In genomic region chr2:130391058-130391871, GRCh38 we compare ENCODE assay signal across 8 cellular contexts. TPM values are rescaled to one million over a fixed set of nuclear protein-coding genes. Genes with fewer than 3 reads are reported as not detected.
A peak's percentile ranks its signal among the peaks of the same experiment; 100 is the strongest.
DNase-seq lines count a peak whose midpoint lies in the region; ATAC-seq and TF ChIP-seq lines count a peak whose summit lies in the region.

No MANE protein-coding gene starts in this region.

- H3K4me2 ChIP-seq in PC-9: peak overlapping the region; percentile 80

- H3K4me3 Mint-ChIP-seq in activated T-helper 17 cell treated with anti-CD3 and anti-CD28 coated beads, Interleukin-2, amount 50 U/mL, for 72 hours: peak overlapping the region; percentile 80
- peak overlapping the region; percentile 80 to 94 (median 88) for H3K4me3 Mint-ChIP-seq in naive thymus-derived CD4-positive, alpha-beta T cell

- H3K4me1 ChIP-seq in HUES48 (ENCODE audit: control insufficient read depth, insufficient read depth, low read length) (no peaks in the 10 kb centered on the region), PC-9 (replicated peaks; ENCODE audit: insufficient read depth) (peaks cover 15% of the 10 kb centered on the region; the same call in 1 of the 2 replicates), subcutaneous abdominal adipose tissue (ENCODE audit: control insufficient read depth in 5 of 5, insufficient read depth in 5 of 5, low read length in 5 of 5) (peaks cover 8 to 51% (median 47%) of the 10 kb centered on the region in 5 donors)
- peaks cover 5 to 8% of the 10 kb centered on the region in 2 donors for H3K4me1 ChIP-seq in naive thymus-derived CD4-positive, alpha-beta T cell (ENCODE audit: control insufficient read depth in 2 of 2, insufficient read depth in 2 of 2, low read length in 2 of 2)

- no TSS peak for BruUV-seq in PC-9 (replicated peaks; lab: Mats Ljungman, UMichigan)

- peaks cover 9% of the 10 kb centered on the region for H3K27me3 ChIP-seq in HUES48 (ENCODE audit: control insufficient read depth, insufficient read depth, low read length)
- H3K27me3 ChIP-seq in PC-9 (ENCODE audit: insufficient read depth, low read depth): no peaks in the 10 kb centered on the region; the same call in 1 of the 2 replicates
- no peaks in the 10 kb centered on the region for H3K27me3 ChIP-seq in naive thymus-derived CD4-positive, alpha-beta T cell (ENCODE audit: control insufficient read depth in 2 of 2, insufficient read depth in 2 of 2, low read length in 2 of 2)
- no peaks in the 10 kb centered on the region for H3K27me3 ChIP-seq in subcutaneous abdominal adipose tissue (ENCODE audit: control insufficient read depth in 5 of 5, insufficient read depth in 4 of 5, low read length in 5 of 5)

- H3K27me3 Mint-ChIP-seq in activated T-helper 17 cell treated with anti-CD3 and anti-CD28 coated beads, Interleukin-2, amount 50 U/mL, for 72 hours: no peaks in the 10 kb centered on the region
- H3K27me3 Mint-ChIP-seq in naive thymus-derived CD4-positive, alpha-beta T cell: peaks cover 0 to 15% (median 9%) of the 10 kb centered on the region in 5 donors

- peaks cover 10% of the 10 kb centered on the region for H3K4me1 Mint-ChIP-seq in activated T-helper 17 cell treated with anti-CD3 and anti-CD28 coated beads, Interleukin-2, amount 50 U/mL, for 72 hours
- H3K4me1 Mint-ChIP-seq in naive thymus-derived CD4-positive, alpha-beta T cell: peaks cover 8 to 20% (median 18%) of the 10 kb centered on the region in 7 donors

- H3K9me3 ChIP-seq in HUES48 (ENCODE audit: control insufficient read depth, insufficient read depth, low read length) (no peaks in the 10 kb centered on the region), PC-9 (ENCODE audit: insufficient read depth, low read depth) (no peaks in the 10 kb centered on the region), subcutaneous abdominal adipose tissue (ENCODE audit: control insufficient read depth in 5 of 5, low read length in 5 of 5) (no peaks in the 10 kb centered on the region)
- H3K9me3 ChIP-seq in naive thymus-derived CD4-positive, alpha-beta T cell (ENCODE audit: control insufficient read depth in 2 of 3, low read length in 3 of 3): no peaks in the 10 kb centered on the region

- no peak overlapping the region; the same call in 1 of the 2 replicates for H3K9ac ChIP-seq in HUES48 (ENCODE audit: low read depth, low read length)
- peak overlapping the region in 4 of 5 donors; percentile 48 to 82 (median 67) for H3K9ac ChIP-seq in subcutaneous abdominal adipose tissue (ENCODE audit: low read length in 5 of 5)

- POLR2A ChIA-PET in PC-9 (lab: Charles Lee; ENCODE audit: unreplicated experiment): no interaction called here
- POLR2A ChIA-PET in naive thymus-derived CD4-positive, alpha-beta T cell (lab: Charles Lee): interaction anchor here (0.9 to 1.0 kb wide), 2 partner anchors 49 kb away, joined by 4 to 5 read pairs; partner anchors contain the start of gene IMP4

- H4K20me1 ChIP-seq in PC-9 (ENCODE audit: insufficient read depth): no peaks in the 10 kb centered on the region

- peaks cover 4% of the 10 kb centered on the region; the same call in 1 of the 2 replicates for H3F3A ChIP-seq in PC-9 (ENCODE audit: insufficient read depth, low read depth)

- H3K4me3 ChIP-seq in HUES48 (ENCODE audit: low read depth, low read length): peak overlapping the region; percentile 80
- peak overlapping the region; percentile 85 for H3K4me3 ChIP-seq in PC-9
- peak overlapping the region; percentile 67 for H3K4me3 ChIP-seq in fibroblast of mammary gland (ENCODE audit: control insufficient read depth, low read depth, low read length)
- peak overlapping the region; percentile 56 for H3K4me3 ChIP-seq in naive thymus-derived CD4-positive, alpha-beta T cell (ENCODE audit: low read length)
- H3K4me3 ChIP-seq in subcutaneous abdominal adipose tissue (ENCODE audit: low read depth in 1 of 5, low read length in 5 of 5): peak overlapping the region; percentile 78 to 88 (median 83)

- H3K9me2 ChIP-seq in PC-9 (ENCODE audit: insufficient read depth): no peaks in the 10 kb centered on the region

- H3K27ac Mint-ChIP-seq in activated T-helper 17 cell treated with anti-CD3 and anti-CD28 coated beads, Interleukin-2, amount 50 U/mL, for 72 hours: peak overlapping the region; percentile 89
- H3K27ac Mint-ChIP-seq in naive thymus-derived CD4-positive, alpha-beta T cell: peak overlapping the region; percentile 62 to 97 (median 87)

- H3K36me3 Mint-ChIP-seq in activated T-helper 17 cell treated with anti-CD3 and anti-CD28 coated beads, Interleukin-2, amount 50 U/mL, for 72 hours (ENCODE audit: low read depth): peaks cover 5% of the 10 kb centered on the region
- H3K36me3 Mint-ChIP-seq in naive thymus-derived CD4-positive, alpha-beta T cell: peaks cover 0 to 10% (median 7%) of the 10 kb centered on the region in 5 donors

- H3K36me3 ChIP-seq in HUES48 (ENCODE audit: control insufficient read depth, insufficient read depth, low read length) (no peaks in the 10 kb centered on the region), PC-9 (ENCODE audit: low read depth) (no peaks in the 10 kb centered on the region), subcutaneous abdominal adipose tissue (ENCODE audit: control insufficient read depth in 5 of 5, insufficient read depth in 5 of 5, low read length in 5 of 5) (no peaks in the 10 kb centered on the region)
- no peaks in the 10 kb centered on the region for H3K36me3 ChIP-seq in naive thymus-derived CD4-positive, alpha-beta T cell (ENCODE audit: control insufficient read depth in 2 of 3, insufficient read depth in 3 of 3, low read length in 3 of 3)

- DNase-seq in DMS153 (lab: John Stamatoyannopoulos, UW) (peak; percentile 50), PC-9 (peak; percentile 59 to 70), fibroblast of mammary gland (ENCODE audit: low read depth) (peak; percentile 57)
- peak; percentile 37 to 77 (median 56) for DNase-seq in naive thymus-derived CD4-positive, alpha-beta T cell

- ATAC-seq in GM21526 (IDR thresholded peaks at IDR 0.05; ENCODE audit: low FRiP score, unreplicated experiment): peak; percentile 87
- ATAC-seq in activated T-helper 17 cell treated with anti-CD3 and anti-CD28 coated beads, Interleukin-2, amount 50 U/mL, for 72 hours (replicated peaks): peak; percentile 98
- ATAC-seq in naive thymus-derived CD4-positive, alpha-beta T cell: peak; percentile 94

- no peaks in the 10 kb centered on the region for H3K9me3 Mint-ChIP-seq in activated T-helper 17 cell treated with anti-CD3 and anti-CD28 coated beads, Interleukin-2, amount 50 U/mL, for 72 hours
- H3K9me3 Mint-ChIP-seq in naive thymus-derived CD4-positive, alpha-beta T cell: peaks cover 0 to 5% (median 0%) of the 10 kb centered on the region in 11 donors

- intact Hi-C loops in PC-9 (cut with micrococcal nuclease; ENCODE audit: unreplicated experiment): loop anchor here (5.0 kb wide), 1 partner anchor 34 kb away; the partner anchor contains the start of gene PTPN18
- intact Hi-C loops in naive thymus-derived CD4-positive, alpha-beta T cell (cut with micrococcal nuclease): loop anchor here (1.0 to 5.0 kb wide), 3 partner anchors 19 to 49 kb away; partner anchors contain the start of genes IMP4 (in 2 of the 2) and PTPN18 (in 1 of the 2)

- TF ChIP-seq CTCF in PC-9 (conservative IDR thresholded peaks at IDR 0.05): no peak
- no peak for TF ChIP-seq CTCF in fibroblast of mammary gland (conservative IDR thresholded peaks at IDR 0.05; ENCODE audit: control insufficient read depth, insufficient read depth, low read depth, low read length)

- CTCF ChIA-PET in PC-9 (lab: Charles Lee): no interaction called here
- CTCF ChIA-PET in naive thymus-derived CD4-positive, alpha-beta T cell (lab: Charles Lee): no interaction called here

- peak overlapping the region; percentile 98 for H2AFZ ChIP-seq in PC-9

- H3K27ac ChIP-seq in HUES48 (ENCODE audit: low read depth, low read length): peak overlapping the region; percentile 12
- H3K27ac ChIP-seq in PC-9: no peak overlapping the region
- peak overlapping the region; percentile 32 for H3K27ac ChIP-seq in naive thymus-derived CD4-positive, alpha-beta T cell (ENCODE audit: low read depth, low read length)
- peak overlapping the region; percentile 72 for H3K27ac ChIP-seq in subcutaneous abdominal adipose tissue (ENCODE audit: low read depth, low read length)

- H3K79me2 ChIP-seq in PC-9 (ENCODE audit: low read depth): no peaks in the 10 kb centered on the region

RNA-seq across cellular contexts. Expression of gene PTPN18, which starts 35.4 kb away (rescaled TPM):
- total RNA-seq in PC-9 (2021): 54.5 and 55.9 TPM in 2 replicates
- total RNA-seq in activated T-helper 17 cell treated with anti-CD3 and anti-CD28 coated beads, Interleukin-2, amount 50 U/mL, for 72 hours: 10 to 100 TPM; 60.5 to 69.7 TPM
- total RNA-seq in naive thymus-derived CD4-positive, alpha-beta T cell: 100 to 1,000 TPM in 1 of 5 experiments, 10 to 100 TPM in 4; 43.3 to 112 (median 44.2) TPM
- polyA plus RNA-seq in naive thymus-derived CD4-positive, alpha-beta T cell: 10 to 100 TPM; 39.4 to 53.2 TPM

RNA-seq across cellular contexts. Expression of gene IMP4, which starts 48.6 kb away (rescaled TPM):
- 76.8 and 82.6 TPM in 2 replicates for total RNA-seq in PC-9 (2021)
- total RNA-seq in activated T-helper 17 cell treated with anti-CD3 and anti-CD28 coated beads, Interleukin-2, amount 50 U/mL, for 72 hours: 100 to 1,000 TPM in 1 of 2 donors, 10 to 100 TPM in 1; 79.8 to 134 TPM
- 10 to 100 TPM; 69.9 to 88.5 (median 79.3) TPM for total RNA-seq in naive thymus-derived CD4-positive, alpha-beta T cell
- 10 to 100 TPM; 76.3 to 82.7 TPM for polyA plus RNA-seq in naive thymus-derived CD4-positive, alpha-beta T cell
